In the genomic region with DNA sequence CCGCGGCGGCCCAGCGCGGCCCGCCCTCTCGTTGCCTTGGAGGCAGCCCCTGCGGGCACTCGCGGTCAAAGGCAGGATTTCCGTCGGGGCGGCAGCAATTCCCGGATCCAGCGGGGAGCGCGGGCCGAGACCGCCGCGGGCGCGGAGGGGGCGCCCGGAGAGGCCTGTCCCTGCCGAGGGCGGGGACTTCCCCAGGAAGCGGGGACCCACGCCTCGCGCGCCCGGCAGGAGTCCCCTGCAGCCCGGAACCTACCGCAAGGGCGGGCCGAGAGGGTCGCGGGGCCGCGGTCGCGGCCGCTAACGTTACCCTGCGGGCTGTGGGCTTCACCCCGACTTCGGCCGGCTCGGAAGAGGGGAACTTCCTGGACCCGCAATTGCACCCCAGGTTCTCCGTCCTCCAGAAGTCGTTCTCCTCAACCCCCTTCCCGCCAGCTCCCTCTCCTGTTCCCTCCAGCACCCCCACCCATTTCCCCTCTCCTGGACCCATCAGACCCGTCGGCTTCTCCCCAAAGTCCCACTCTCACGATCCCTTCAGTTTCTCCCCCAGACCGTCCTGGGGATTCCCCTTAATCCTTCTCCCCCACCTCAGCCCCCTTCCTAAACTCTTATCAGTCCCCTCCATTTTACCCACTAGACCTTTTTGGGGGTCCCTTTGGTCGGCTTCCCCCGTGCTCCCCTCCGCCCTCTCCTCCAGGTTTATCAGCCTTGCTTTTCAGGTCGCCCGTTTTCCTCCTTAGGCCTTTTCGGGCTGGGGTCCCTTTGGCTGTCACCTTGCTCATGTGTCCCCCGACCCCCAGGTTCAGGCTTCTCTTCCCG, we compare ENCODE assay signal across 8 cellular contexts. TPM values are rescaled to one million over a fixed set of nuclear protein-coding genes. Genes with fewer than 3 reads are reported as not detected.
DNase-seq lines count a peak whose midpoint lies in the region; ATAC-seq and TF ChIP-seq lines count a peak whose summit lies in the region.

No MANE protein-coding gene starts in this region.

- TF ChIP-seq EP300 in gastroesophageal sphincter (IDR thresholded peaks at IDR 0.05), result no peak

- no peak for ATAC-seq in activated T-helper 17 cell treated with anti-CD3 and anti-CD28 coated beads, Interleukin-2, amount 50 U/mL, for 72 hours (replicated peaks)
- peak; percentile 52 for ATAC-seq in gastroesophageal sphincter
- no peak for ATAC-seq in GM18907 (IDR thresholded peaks at IDR 0.05; ENCODE audit: unreplicated experiment)
- ATAC-seq in GM19351 (IDR thresholded peaks at IDR 0.05; ENCODE audit: unreplicated experiment), result no peak
- no peak for ATAC-seq in GM21381 (IDR thresholded peaks at IDR 0.05; ENCODE audit: unreplicated experiment)

- H3K36me3 Mint-ChIP-seq in activated T-helper 17 cell treated with anti-CD3 and anti-CD28 coated beads, Interleukin-2, amount 50 U/mL, for 72 hours (ENCODE audit: low read depth), result peaks cover 5% of the 10 kb centered on the region

- H3K9me3 Mint-ChIP-seq in activated T-helper 17 cell treated with anti-CD3 and anti-CD28 coated beads, Interleukin-2, amount 50 U/mL, for 72 hours, result no peaks in the 10 kb centered on the region

- no peaks in the 10 kb centered on the region for H3K9me3 ChIP-seq in gastroesophageal sphincter

- no peaks in the 10 kb centered on the region for H3K27me3 Mint-ChIP-seq in activated T-helper 17 cell treated with anti-CD3 and anti-CD28 coated beads, Interleukin-2, amount 50 U/mL, for 72 hours

- peak overlapping the region; percentile 80 for H3K4me3 Mint-ChIP-seq in activated T-helper 17 cell treated with anti-CD3 and anti-CD28 coated beads, Interleukin-2, amount 50 U/mL, for 72 hours

- peak overlapping the region; percentile 48 for H3K27ac Mint-ChIP-seq in activated T-helper 17 cell treated with anti-CD3 and anti-CD28 coated beads, Interleukin-2, amount 50 U/mL, for 72 hours

- peak overlapping the region; percentile 23 to 54 for H3K4me3 ChIP-seq in gastroesophageal sphincter

- 18% methylated on average over 15 of the region's 66 CpGs; no CpG with 5 or more reads in 1 of the 2 donors for WGBS in gastroesophageal sphincter (ENCODE audit: low coverage in 1 of 2), 2 donors

- H3K27me3 ChIP-seq in gastroesophageal sphincter, result peaks cover 30% of the 10 kb centered on the region

- peak; percentile 12 to 22 for TF ChIP-seq POLR2A in gastroesophageal sphincter (IDR thresholded peaks at IDR 0.05)

- intact Hi-C loops in posterior vena cava (cut with DNase I), result no loop called here

- peak overlapping the region; percentile 19 to 81 (median 68) for H3K27ac ChIP-seq in gastroesophageal sphincter

- peaks cover 0 to 56% (median 20%) of the 10 kb centered on the region in 3 donors for H3K4me1 ChIP-seq in gastroesophageal sphincter

- DNase-seq in activated CD4-positive, alpha-beta T cell treated with anti-CD3 and anti-CD28 coated beads for 48 hours, result peak; percentile 40
- no peak for DNase-seq in activated CD4-positive, alpha-beta T cell treated with anti-CD3 and anti-CD28 coated beads, Interleukin-2, amount 50 U/mL, for 4 hours
- DNase-seq in posterior vena cava (ENCODE audit: low spot score), result peak; percentile 88

- peak in 1 of 4 experiments; percentile 23 for TF ChIP-seq CTCF in gastroesophageal sphincter (IDR thresholded peaks at IDR 0.05)

- peaks cover 44% of the 10 kb centered on the region for H3K4me1 Mint-ChIP-seq in activated T-helper 17 cell treated with anti-CD3 and anti-CD28 coated beads, Interleukin-2, amount 50 U/mL, for 72 hours

- H3K36me3 ChIP-seq in gastroesophageal sphincter, result no peaks in the 10 kb centered on the region

RNA-seq across cellular contexts. Expression of gene FGR, which starts 0.6 kb away (rescaled TPM):
- 1 to 10 TPM in 1 of 2 donors, not detected in 1; 1.2 TPM for total RNA-seq in activated T-helper 17 cell treated with anti-CD3 and anti-CD28 coated beads, Interleukin-2, amount 50 U/mL, for 72 hours
- total RNA-seq in gastroesophageal sphincter (10 to 100 TPM in 3 of 4 donors, 1 to 10 TPM in 1; 9.2 to 17.8 (median 10.1) TPM), posterior vena cava (10 to 100 TPM; 21.9 to 22.5 TPM)

RNA-seq across cellular contexts. Expression of gene AHDC1, which starts 30.4 kb away (rescaled TPM):
- 10 to 100 TPM; 13.3 to 22.3 TPM for total RNA-seq in activated T-helper 17 cell treated with anti-CD3 and anti-CD28 coated beads, Interleukin-2, amount 50 U/mL, for 72 hours
- 10 to 100 TPM; 18.2 to 50.3 (median 27.7) TPM for total RNA-seq in gastroesophageal sphincter
- total RNA-seq in posterior vena cava, result 10 to 100 TPM; 54.5 to 58.3 TPM

RNA-seq across cellular contexts. Expression of gene IFI6, which starts 37.6 kb away (rescaled TPM):
- total RNA-seq in activated T-helper 17 cell treated with anti-CD3 and anti-CD28 coated beads, Interleukin-2, amount 50 U/mL, for 72 hours, result 10 to 100 TPM; 32.3 to 43.7 TPM
- 10 to 100 TPM; 28.5 to 98.5 (median 55.1) TPM for total RNA-seq in gastroesophageal sphincter
- 100 to 1,000 TPM in 1 of 2 donors, 10 to 100 TPM in 1; 55.2 to 104 TPM for total RNA-seq in posterior vena cava

Comparison
In these comparisons a context has a peak if more than half of its experiments do, and no peak if none do; other contexts are left out.
1. DNase-seq: peak in activated CD4-positive, alpha-beta T cell treated with anti-CD3 and anti-CD28 coated beads for 48 hours (single experiment) and posterior vena cava (single experiment); none in activated CD4-positive, alpha-beta T cell treated with anti-CD3 and anti-CD28 coated beads, Interleukin-2, amount 50 U/mL, for 4 hours (0 of 2).
2. RNA of gene FGR, which starts 0.6 kb away (total RNA-seq): 21.9 to 22.5 TPM in posterior vena cava and 9.2 to 17.8 TPM in gastroesophageal sphincter; 1.2 TPM in activated T-helper 17 cell treated with anti-CD3 and anti-CD28 coated beads, Interleukin-2, amount 50 U/mL, for 72 hours; every median in the first group is over 4 times any median in the second.